ENCODE assay signal across 1 cellular context in the genomic region with DNA sequence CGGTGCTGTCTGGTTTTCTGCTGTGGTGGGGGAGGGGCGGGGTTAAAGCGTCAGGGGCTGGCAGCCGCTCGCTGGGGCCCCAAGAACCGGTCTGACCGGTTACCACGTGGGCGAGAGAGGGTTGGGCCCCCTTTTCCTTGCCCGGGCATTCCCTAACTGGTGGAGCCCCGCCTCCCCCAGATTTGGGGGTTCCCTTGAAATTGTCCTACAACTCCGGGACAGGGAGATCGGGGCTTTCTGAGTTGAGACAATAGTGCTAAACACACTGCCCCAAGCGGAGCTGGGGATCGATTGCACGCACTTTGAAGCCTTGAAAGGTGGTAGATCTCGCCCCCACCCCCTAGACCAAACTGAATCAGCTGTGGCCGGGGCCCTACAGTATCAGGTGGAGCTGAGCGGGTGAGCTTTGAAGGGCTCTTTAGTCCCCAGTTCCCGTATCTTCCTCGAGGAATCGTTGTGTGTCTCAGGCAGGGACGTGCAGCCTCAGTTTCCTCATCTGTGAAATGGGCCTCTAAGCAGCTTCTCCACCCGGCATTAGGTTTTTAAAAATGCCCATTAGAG.
A peak's percentile ranks its signal among the peaks of the same experiment; 100 is the strongest.
TF ChIP-seq lines count a peak whose summit lies in the region.

No MANE protein-coding gene starts in this region.

TF ChIP-seq in K562, 482 proteins besides CTCF, POLR2A, EP300 and RAD21 (continued from another document and continues in another):
- TF ChIP-seq, protein P1, sequence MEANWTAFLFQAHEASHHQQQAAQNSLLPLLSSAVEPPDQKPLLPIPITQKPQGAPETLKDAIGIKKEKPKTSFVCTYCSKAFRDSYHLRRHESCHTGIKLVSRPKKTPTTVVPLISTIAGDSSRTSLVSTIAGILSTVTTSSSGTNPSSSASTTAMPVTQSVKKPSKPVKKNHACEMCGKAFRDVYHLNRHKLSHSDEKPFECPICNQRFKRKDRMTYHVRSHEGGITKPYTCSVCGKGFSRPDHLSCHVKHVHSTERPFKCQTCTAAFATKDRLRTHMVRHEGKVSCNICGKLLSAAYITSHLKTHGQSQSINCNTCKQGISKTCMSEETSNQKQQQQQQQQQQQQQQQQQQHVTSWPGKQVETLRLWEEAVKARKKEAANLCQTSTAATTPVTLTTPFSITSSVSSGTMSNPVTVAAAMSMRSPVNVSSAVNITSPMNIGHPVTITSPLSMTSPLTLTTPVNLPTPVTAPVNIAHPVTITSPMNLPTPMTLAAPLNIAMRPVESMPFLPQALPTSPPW (CRISPR knock-in tag; IDR thresholded peaks at IDR 0.05): no peak
- TF ChIP-seq GATAD2B (IDR thresholded peaks at IDR 0.05; ENCODE audit: borderline replicate concordance): no peak
- TF ChIP-seq ZNF316 (IDR thresholded peaks at IDR 0.05): no peak
- TF ChIP-seq NELFE (IDR thresholded peaks at IDR 0.05; ENCODE audit: insufficient read depth, insufficient read length): no peak
- peak; percentile 90 for TF ChIP-seq ZC3H4 (CRISPR knock-in tag; IDR thresholded peaks at IDR 0.05; ENCODE audit: borderline replicate concordance)
- TF ChIP-seq PCBP2 (IDR thresholded peaks at IDR 0.05; ENCODE audit: low read depth, low read length, poor library complexity, severe bottlenecking): no peak
- no peak for TF ChIP-seq ZSCAN32 (CRISPR knock-in tag; IDR thresholded peaks at IDR 0.05)
- TF ChIP-seq, protein P2, sequence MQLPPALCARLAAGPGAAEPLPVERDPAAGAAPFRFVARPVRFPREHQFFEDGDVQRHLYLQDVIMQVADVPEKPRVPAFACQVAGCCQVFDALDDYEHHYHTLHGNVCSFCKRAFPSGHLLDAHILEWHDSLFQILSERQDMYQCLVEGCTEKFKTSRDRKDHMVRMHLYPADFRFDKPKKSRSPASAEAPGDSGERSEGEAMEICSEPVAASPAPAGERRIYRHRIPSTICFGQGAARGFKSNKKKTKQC (CRISPR knock-in tag; IDR thresholded peaks at IDR 0.05): no peak; the same call in 1 of the 2 replicates
- TF ChIP-seq, protein P3, sequence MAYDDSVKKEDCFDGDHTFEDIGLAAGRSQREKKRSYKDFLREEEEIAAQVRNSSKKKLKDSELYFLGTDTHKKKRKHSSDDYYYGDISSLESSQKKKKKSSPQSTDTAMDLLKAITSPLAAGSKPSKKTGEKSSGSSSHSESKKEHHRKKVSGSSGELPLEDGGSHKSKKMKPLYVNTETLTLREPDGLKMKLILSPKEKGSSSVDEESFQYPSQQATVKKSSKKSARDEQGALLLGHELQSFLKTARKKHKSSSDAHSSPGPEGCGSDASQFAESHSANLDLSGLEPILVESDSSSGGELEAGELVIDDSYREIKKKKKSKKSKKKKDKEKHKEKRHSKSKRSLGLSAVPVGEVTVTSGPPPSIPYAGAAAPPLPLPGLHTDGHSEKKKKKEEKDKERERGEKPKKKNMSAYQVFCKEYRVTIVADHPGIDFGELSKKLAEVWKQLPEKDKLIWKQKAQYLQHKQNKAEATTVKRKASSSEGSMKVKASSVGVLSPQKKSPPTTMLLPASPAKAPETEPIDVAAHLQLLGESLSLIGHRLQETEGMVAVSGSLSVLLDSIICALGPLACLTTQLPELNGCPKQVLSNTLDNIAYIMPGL (CRISPR knock-in tag; IDR thresholded peaks at IDR 0.05): no peak
- TF ChIP-seq TSC22D4 (tag; IDR thresholded peaks at IDR 0.05): no peak
- TF ChIP-seq ZNF165 (CRISPR knock-in tag; IDR thresholded peaks at IDR 0.05; ENCODE audit: borderline replicate concordance): no peak
- TF ChIP-seq GTF2E2 (tag; IDR thresholded peaks at IDR 0.05): no peak
- no peak for TF ChIP-seq SREBF1 (IDR thresholded peaks at IDR 0.05; ENCODE audit: borderline replicate concordance, low read depth, low read length)
- no peak for TF ChIP-seq COPS2 (conservative IDR thresholded peaks at IDR 0.05)
- TF ChIP-seq ELF1 (tag; IDR thresholded peaks at IDR 0.05): no peak
- no peak for TF ChIP-seq CHCHD3 (CRISPR knock-in tag; IDR thresholded peaks at IDR 0.05)
- no peak for TF ChIP-seq PPARD (CRISPR knock-in tag; IDR thresholded peaks at IDR 0.05)
- TF ChIP-seq PRPF4 (IDR thresholded peaks at IDR 0.05; ENCODE audit: insufficient read depth, low read depth, low read length, poor library complexity, severe bottlenecking): no peak
- TF ChIP-seq FOXA1 (IDR thresholded peaks at IDR 0.05; ENCODE audit: borderline replicate concordance): no peak
- peak; percentile 93 for TF ChIP-seq FIP1L1 (IDR thresholded peaks at IDR 0.05; ENCODE audit: low read depth, low read length, poor library complexity, severe bottlenecking)
- TF ChIP-seq MAFF (IDR thresholded peaks at IDR 0.05; ENCODE audit: low read length): peak; percentile 32; the same call in 1 of the 2 replicates
- peak; percentile 49 for TF ChIP-seq TAF1 (IDR thresholded peaks at IDR 0.05; ENCODE audit: control insufficient read depth, extremely low read depth, insufficient read depth, low read length, severe bottlenecking)
- TF ChIP-seq, protein P4, sequence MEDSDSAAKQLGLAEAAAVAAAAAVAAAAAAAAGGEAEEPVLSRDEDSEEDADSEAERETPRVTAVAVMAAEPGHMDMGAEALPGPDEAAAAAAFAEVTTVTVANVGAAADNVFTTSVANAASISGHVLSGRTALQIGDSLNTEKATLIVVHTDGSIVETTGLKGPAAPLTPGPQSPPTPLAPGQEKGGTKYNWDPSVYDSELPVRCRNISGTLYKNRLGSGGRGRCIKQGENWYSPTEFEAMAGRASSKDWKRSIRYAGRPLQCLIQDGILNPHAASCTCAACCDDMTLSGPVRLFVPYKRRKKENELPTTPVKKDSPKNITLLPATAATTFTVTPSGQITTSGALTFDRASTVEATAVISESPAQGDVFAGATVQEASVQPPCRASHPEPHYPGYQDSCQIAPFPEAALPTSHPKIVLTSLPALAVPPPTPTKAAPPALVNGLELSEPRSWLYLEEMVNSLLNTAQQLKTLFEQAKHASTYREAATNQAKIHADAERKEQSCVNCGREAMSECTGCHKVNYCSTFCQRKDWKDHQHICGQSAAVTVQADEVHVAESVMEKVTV (CRISPR knock-in tag; IDR thresholded peaks at IDR 0.05): 0 out of 2 replicates have a peak, but pooled peaks have one; percentile 21
- TF ChIP-seq EWSR1 (IDR thresholded peaks at IDR 0.05; ENCODE audit: borderline replicate concordance, low read depth, partially characterized antibody): no peak
- TF ChIP-seq NFRKB (IDR thresholded peaks at IDR 0.05; ENCODE audit: low read depth): no peak
- TF ChIP-seq, protein P5, sequence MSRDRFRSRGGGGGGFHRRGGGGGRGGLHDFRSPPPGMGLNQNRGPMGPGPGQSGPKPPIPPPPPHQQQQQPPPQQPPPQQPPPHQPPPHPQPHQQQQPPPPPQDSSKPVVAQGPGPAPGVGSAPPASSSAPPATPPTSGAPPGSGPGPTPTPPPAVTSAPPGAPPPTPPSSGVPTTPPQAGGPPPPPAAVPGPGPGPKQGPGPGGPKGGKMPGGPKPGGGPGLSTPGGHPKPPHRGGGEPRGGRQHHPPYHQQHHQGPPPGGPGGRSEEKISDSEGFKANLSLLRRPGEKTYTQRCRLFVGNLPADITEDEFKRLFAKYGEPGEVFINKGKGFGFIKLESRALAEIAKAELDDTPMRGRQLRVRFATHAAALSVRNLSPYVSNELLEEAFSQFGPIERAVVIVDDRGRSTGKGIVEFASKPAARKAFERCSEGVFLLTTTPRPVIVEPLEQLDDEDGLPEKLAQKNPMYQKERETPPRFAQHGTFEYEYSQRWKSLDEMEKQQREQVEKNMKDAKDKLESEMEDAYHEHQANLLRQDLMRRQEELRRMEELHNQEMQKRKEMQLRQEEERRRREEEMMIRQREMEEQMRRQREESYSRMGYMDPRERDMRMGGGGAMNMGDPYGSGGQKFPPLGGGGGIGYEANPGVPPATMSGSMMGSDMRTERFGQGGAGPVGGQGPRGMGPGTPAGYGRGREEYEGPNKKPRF (IDR thresholded peaks at IDR 0.05; ENCODE audit: low read depth, low read length): peak; percentile 89
- TF ChIP-seq, protein P6, sequence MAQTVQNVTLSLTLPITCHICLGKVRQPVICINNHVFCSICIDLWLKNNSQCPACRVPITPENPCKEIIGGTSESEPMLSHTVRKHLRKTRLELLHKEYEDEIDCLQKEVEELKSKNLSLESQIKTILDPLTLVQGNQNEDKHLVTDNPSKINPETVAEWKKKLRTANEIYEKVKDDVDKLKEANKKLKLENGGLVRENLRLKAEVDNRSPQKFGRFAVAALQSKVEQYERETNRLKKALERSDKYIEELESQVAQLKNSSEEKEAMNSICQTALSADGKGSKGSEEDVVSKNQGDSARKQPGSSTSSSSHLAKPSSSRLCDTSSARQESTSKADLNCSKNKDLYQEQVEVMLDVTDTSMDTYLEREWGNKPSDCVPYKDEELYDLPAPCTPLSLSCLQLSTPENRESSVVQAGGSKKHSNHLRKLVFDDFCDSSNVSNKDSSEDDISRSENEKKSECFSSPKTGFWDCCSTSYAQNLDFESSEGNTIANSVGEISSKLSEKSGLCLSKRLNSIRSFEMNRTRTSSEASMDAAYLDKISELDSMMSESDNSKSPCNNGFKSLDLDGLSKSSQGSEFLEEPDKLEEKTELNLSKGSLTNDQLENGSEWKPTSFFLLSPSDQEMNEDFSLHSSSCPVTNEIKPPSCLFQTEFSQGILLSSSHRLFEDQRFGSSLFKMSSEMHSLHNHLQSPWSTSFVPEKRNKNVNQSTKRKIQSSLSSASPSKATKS (CRISPR knock-in tag; IDR thresholded peaks at IDR 0.05): no peak
- 0 out of 2 replicates have a peak, but pooled peaks have one; percentile 30 for TF ChIP-seq KDM2B (CRISPR knock-in tag; IDR thresholded peaks at IDR 0.05)
- TF ChIP-seq MYC (IDR thresholded peaks at IDR 0.05; ENCODE audit: low read depth, low read length): no peak
- TF ChIP-seq MYC (CRISPR knock-in tag; IDR thresholded peaks at IDR 0.05; ENCODE audit: borderline replicate concordance, low read depth): peak; percentile 28; the same call in 1 of the 2 replicates
- TF ChIP-seq, protein P7, sequence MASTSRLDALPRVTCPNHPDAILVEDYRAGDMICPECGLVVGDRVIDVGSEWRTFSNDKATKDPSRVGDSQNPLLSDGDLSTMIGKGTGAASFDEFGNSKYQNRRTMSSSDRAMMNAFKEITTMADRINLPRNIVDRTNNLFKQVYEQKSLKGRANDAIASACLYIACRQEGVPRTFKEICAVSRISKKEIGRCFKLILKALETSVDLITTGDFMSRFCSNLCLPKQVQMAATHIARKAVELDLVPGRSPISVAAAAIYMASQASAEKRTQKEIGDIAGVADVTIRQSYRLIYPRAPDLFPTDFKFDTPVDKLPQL (IDR thresholded peaks at IDR 0.05; ENCODE audit: extremely low read depth, insufficient read length): no peak
- TF ChIP-seq, protein P8, sequence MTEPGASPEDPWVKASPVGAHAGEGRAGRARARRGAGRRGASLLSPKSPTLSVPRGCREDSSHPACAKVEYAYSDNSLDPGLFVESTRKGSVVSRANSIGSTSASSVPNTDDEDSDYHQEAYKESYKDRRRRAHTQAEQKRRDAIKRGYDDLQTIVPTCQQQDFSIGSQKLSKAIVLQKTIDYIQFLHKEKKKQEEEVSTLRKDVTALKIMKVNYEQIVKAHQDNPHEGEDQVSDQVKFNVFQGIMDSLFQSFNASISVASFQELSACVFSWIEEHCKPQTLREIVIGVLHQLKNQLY (CRISPR knock-in tag; conservative IDR thresholded peaks at IDR 0.05): no peak
- peak; percentile 36 for TF ChIP-seq TAF9B (IDR thresholded peaks at IDR 0.05; ENCODE audit: partially characterized antibody)
- peak; percentile 68 for TF ChIP-seq POLR2AphosphoS5 (IDR thresholded peaks at IDR 0.05; ENCODE audit: control insufficient read depth, insufficient read depth, low read depth, low read length)
- no peak for TF ChIP-seq TEAD2 (tag; IDR thresholded peaks at IDR 0.05)
- no peak; the same call in 1 of the 2 replicates for TF ChIP-seq STAT5A (IDR thresholded peaks at IDR 0.05; ENCODE audit: borderline replicate concordance, low read length)
- peak; percentile 90 for TF ChIP-seq POLR2H (tag; IDR thresholded peaks at IDR 0.05; ENCODE audit: low read depth)
- no peak for TF ChIP-seq MTF1 (CRISPR knock-in tag; IDR thresholded peaks at IDR 0.05; ENCODE audit: borderline replicate concordance)
- TF ChIP-seq, protein P9, sequence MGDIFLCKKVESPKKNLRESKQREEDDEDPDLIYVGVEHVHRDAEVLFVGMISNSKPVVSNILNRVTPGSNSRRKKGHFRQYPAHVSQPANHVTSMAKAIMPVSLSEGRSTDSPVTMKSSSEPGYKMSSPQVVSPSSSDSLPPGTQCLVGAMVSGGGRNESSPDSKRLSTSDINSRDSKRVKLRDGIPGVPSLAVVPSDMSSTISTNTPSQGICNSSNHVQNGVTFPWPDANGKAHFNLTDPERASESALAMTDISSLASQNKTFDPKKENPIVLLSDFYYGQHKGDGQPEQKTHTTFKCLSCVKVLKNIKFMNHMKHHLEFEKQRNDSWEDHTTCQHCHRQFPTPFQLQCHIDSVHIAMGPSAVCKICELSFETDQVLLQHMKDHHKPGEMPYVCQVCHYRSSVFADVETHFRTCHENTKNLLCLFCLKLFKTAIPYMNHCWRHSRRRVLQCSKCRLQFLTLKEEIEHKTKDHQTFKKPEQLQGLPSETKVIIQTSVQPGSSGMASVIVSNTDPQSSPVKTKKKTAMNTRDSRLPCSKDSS (IDR thresholded peaks at IDR 0.05; ENCODE audit: low read depth, partially characterized antibody): no peak
- peak; percentile 7; the same call in 1 of the 2 replicates for TF ChIP-seq TGIF2 (CRISPR knock-in tag; IDR thresholded peaks at IDR 0.05)
- TF ChIP-seq SPI1 (IDR thresholded peaks at IDR 0.05; ENCODE audit: borderline replicate concordance, low read depth, low read length): no peak
- TF ChIP-seq, protein P10, sequence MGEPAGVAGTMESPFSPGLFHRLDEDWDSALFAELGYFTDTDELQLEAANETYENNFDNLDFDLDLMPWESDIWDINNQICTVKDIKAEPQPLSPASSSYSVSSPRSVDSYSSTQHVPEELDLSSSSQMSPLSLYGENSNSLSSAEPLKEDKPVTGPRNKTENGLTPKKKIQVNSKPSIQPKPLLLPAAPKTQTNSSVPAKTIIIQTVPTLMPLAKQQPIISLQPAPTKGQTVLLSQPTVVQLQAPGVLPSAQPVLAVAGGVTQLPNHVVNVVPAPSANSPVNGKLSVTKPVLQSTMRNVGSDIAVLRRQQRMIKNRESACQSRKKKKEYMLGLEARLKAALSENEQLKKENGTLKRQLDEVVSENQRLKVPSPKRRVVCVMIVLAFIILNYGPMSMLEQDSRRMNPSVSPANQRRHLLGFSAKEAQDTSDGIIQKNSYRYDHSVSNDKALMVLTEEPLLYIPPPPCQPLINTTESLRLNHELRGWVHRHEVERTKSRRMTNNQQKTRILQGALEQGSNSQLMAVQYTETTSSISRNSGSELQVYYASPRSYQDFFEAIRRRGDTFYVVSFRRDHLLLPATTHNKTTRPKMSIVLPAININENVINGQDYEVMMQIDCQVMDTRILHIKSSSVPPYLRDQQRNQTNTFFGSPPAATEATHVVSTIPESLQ (CRISPR knock-in tag; IDR thresholded peaks at IDR 0.05): no peak
- TF ChIP-seq NRF1 (conservative IDR thresholded peaks at IDR 0.05 in 1 of 2, IDR thresholded peaks at IDR 0.05 in 1 of 2): no peak
- TF ChIP-seq DNMT1 (IDR thresholded peaks at IDR 0.05): no peak
- peak; percentile 71 for TF ChIP-seq ESRRA (IDR thresholded peaks at IDR 0.05; ENCODE audit: borderline replicate concordance, low read depth)
- TF ChIP-seq SETDB1 (IDR thresholded peaks at IDR 0.05; ENCODE audit: low read length): no peak
- TF ChIP-seq ZNF282 (CRISPR knock-in tag; IDR thresholded peaks at IDR 0.05): no peak
- no peak for TF ChIP-seq ZNF445 (CRISPR knock-in tag; IDR thresholded peaks at IDR 0.05; ENCODE audit: low read depth)
- TF ChIP-seq, protein P11, sequence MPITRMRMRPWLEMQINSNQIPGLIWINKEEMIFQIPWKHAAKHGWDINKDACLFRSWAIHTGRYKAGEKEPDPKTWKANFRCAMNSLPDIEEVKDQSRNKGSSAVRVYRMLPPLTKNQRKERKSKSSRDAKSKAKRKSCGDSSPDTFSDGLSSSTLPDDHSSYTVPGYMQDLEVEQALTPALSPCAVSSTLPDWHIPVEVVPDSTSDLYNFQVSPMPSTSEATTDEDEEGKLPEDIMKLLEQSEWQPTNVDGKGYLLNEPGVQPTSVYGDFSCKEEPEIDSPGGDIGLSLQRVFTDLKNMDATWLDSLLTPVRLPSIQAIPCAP (CRISPR knock-in tag; IDR thresholded peaks at IDR 0.05; ENCODE audit: borderline replicate concordance): no peak
- no peak for TF ChIP-seq DIDO1 (tag; IDR thresholded peaks at IDR 0.05; ENCODE audit: low read depth)
